ENCODE assay signal across 1 cellular context in the genomic region with DNA sequence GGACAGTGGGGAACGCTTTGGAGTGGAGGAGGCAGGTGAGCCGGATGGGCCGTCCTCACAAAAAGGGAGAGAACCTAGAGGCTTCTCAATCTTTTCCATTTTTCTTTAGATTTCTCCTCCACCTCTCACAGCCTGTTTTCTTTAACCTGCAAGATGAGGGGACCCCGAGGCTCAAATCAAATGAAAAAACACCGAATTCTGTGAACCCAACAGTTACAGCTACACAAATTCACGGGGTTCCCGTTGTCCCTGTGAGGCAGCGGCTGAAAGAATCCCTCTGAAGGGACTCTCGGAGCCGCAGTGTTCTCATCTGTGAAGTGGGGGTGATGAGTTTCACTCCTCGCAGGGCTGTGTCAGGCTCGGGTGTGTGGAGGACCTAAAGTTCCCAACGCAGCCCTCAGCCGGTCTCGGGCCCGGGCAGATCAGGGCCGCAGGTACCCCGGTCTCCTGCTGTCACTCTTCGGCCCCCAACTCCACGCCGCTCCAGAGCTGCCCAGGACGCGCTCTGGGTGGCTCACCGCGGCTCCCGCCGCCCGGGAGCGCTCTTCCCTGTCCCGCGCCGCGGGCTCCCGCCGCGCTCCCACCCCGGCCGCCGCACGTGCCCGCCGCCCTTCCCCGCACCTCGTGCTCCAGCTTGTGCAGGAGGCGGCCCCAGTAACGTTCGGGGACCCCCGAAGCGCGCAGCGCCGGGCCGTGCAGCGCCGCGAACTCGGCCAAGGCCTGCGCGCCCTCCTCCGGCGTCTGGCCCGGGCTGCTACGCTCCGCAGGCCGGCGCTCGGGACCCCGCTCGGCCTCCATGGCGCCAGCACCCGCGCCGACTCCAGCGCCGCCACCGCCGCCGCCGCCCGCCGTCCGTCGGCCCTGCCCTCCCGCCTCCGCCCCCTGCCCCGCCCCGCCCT.
TF ChIP-seq lines count a peak whose summit lies in the region.

A gene (minus strand): TSS at position 863 of the 899 bp plus-strand sequence. CDS start 65 bp downstream, at position 798.

TF ChIP-seq in IMR-90, 13 proteins besides CTCF, POLR2A, EP300 and RAD21 (continued from another document):
- TF ChIP-seq MXI1 (IDR thresholded peaks at IDR 0.05; ENCODE audit: borderline replicate concordance, low read depth, low read length) (peak; percentile 82), MAZ (IDR thresholded peaks at IDR 0.05; ENCODE audit: borderline replicate concordance, low read depth, low read length) (no peak; the same call in 1 of the 2 replicates)
- TF ChIP-seq, protein P1, sequence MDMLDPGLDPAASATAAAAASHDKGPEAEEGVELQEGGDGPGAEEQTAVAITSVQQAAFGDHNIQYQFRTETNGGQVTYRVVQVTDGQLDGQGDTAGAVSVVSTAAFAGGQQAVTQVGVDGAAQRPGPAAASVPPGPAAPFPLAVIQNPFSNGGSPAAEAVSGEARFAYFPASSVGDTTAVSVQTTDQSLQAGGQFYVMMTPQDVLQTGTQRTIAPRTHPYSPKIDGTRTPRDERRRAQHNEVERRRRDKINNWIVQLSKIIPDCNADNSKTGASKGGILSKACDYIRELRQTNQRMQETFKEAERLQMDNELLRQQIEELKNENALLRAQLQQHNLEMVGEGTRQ (IDR thresholded peaks at IDR 0.05; ENCODE audit: low read depth, low read length) = peak; percentile 40; the same call in 1 of the 2 replicates
- TF ChIP-seq, protein P2, sequence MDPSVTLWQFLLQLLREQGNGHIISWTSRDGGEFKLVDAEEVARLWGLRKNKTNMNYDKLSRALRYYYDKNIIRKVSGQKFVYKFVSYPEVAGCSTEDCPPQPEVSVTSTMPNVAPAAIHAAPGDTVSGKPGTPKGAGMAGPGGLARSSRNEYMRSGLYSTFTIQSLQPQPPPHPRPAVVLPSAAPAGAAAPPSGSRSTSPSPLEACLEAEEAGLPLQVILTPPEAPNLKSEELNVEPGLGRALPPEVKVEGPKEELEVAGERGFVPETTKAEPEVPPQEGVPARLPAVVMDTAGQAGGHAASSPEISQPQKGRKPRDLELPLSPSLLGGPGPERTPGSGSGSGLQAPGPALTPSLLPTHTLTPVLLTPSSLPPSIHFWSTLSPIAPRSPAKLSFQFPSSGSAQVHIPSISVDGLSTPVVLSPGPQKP (IDR thresholded peaks at IDR 0.05; ENCODE audit: borderline replicate concordance, low read depth, low read length) = no peak
